ENCODE assay signal across 1 cellular context in the genomic region with DNA sequence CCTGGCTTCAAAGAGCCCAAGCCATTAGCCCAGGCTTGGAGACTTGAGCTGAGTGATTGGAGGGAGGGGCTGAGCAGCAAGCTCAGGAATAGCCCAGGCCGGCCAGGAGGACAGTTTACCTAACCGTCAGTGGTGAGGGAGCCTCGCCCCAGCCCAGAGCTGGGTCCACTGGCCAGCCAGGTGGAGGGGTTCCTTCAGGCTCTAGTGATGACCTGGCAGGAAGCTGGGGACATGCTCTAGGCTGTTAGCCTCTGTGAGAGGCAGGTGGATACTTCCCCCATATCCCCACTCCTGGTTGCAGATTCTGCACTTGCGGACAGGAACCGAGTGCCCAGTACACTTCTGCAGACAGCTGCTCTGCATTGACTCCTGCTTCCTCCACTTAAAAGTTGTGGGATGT.
TF ChIP-seq lines count a peak whose summit lies in the region.

No MANE protein-coding gene starts in this region.

TF ChIP-seq in GM23338, 12 proteins besides CTCF, POLR2A, EP300 and RAD21 (continued from another document):
- TF ChIP-seq, protein P1, sequence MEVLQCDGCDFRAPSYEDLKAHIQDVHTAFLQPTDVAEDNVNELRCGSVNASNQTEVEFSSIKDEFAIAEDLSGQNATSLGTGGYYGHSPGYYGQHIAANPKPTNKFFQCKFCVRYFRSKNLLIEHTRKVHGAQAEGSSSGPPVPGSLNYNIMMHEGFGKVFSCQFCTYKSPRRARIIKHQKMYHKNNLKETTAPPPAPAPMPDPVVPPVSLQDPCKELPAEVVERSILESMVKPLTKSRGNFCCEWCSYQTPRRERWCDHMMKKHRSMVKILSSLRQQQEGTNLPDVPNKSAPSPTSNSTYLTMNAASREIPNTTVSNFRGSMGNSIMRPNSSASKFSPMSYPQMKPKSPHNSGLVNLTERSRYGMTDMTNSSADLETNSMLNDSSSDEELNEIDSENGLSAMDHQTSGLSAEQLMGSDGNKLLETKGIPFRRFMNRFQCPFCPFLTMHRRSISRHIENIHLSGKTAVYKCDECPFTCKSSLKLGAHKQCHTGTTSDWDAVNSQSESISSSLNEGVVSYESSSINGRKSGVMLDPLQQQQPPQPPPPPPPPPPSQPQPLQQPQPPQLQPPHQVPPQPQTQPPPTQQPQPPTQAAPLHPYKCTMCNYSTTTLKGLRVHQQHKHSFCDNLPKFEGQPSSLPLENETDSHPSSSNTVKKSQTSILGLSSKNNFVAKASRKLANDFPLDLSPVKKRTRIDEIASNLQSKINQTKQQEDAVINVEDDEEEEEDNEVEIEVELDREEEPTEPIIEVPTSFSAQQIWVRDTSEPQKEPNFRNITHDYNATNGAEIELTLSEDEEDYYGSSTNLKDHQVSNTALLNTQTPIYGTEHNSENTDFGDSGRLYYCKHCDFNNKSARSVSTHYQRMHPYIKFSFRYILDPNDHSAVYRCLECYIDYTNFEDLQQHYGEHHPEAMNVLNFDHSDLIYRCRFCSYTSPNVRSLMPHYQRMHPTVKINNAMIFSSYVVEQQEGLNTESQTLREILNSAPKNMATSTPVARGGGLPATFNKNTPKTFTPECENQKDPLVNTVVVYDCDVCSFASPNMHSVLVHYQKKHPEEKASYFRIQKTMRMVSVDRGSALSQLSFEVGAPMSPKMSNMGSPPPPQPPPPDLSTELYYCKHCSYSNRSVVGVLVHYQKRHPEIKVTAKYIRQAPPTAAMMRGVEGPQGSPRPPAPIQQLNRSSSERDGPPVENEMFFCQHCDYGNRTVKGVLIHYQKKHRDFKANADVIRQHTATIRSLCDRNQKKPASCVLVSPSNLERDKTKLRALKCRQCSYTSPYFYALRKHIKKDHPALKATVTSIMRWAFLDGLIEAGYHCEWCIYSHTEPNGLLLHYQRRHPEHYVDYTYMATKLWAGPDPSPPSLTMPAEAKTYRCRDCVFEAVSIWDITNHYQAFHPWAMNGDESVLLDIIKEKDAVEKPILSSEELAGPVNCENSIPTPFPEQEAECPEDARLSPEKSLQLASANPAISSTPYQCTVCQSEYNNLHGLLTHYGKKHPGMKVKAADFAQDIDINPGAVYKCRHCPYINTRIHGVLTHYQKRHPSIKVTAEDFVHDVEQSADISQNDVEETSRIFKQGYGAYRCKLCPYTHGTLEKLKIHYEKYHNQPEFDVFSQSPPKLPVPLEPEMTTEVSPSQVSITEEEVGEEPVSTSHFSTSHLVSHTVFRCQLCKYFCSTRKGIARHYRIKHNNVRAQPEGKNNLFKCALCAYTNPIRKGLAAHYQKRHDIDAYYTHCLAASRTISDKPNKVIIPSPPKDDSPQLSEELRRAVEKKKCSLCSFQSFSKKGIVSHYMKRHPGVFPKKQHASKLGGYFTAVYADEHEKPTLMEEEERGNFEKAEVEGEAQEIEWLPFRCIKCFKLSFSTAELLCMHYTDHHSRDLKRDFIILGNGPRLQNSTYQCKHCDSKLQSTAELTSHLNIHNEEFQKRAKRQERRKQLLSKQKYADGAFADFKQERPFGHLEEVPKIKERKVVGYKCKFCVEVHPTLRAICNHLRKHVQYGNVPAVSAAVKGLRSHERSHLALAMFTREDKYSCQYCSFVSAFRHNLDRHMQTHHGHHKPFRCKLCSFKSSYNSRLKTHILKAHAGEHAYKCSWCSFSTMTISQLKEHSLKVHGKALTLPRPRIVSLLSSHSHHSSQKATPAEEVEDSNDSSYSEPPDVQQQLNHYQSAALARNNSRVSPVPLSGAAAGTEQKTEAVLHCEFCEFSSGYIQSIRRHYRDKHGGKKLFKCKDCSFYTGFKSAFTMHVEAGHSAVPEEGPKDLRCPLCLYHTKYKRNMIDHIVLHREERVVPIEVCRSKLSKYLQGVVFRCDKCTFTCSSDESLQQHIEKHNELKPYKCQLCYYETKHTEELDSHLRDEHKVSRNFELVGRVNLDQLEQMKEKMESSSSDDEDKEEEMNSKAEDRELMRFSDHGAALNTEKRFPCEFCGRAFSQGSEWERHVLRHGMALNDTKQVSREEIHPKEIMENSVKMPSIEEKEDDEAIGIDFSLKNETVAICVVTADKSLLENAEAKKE (CRISPR knock-in tag; IDR thresholded peaks at IDR 0.05), result no peak
- no peak for TF ChIP-seq NANOG (IDR thresholded peaks at IDR 0.05; ENCODE audit: borderline replicate concordance)
